8 cellular contexts compared by ENCODE assay signal in genomic region chr6:33633462-33634158, GRCh38. TPM values are rescaled to one million over a fixed set of nuclear protein-coding genes. Genes with fewer than 3 reads are reported as not detected.
DNase-seq lines count a peak whose midpoint lies in the region; ATAC-seq and TF ChIP-seq lines count a peak whose summit lies in the region.

No MANE protein-coding gene starts in this region.

- H3K4me3 ChIP-seq in epithelial cell of esophagus (ENCODE audit: low read length), result peak overlapping the region; percentile 51

- DNase-seq in G401 (ENCODE audit: low spot score) (peak; percentile 37), NCI-H2227 treated with DMSO at 0.1 percent for 48 hours (lab: John Stamatoyannopoulos, UW) (peak; percentile 39), epithelial cell of esophagus (ENCODE audit: low read depth) (peak; percentile 85), mucosa of gallbladder (ENCODE audit: low spot score) (peak; percentile 76)
- DNase-seq in activated CD8-positive, alpha-beta memory T cell treated with anti-CD3 and anti-CD28 coated beads, Interleukin-2, amount 50 U/mL, for 4 hours, result peak; percentile 64
- DNase-seq in stimulated activated naive CD4-positive, alpha-beta T cell (lab: John Stamatoyannopoulos, UW), result peak in 5 of 6 experiments; percentile 43 to 65 (median 54)

- no peak for TF ChIP-seq CTCF in epithelial cell of esophagus (IDR thresholded peaks at IDR 0.05; ENCODE audit: insufficient read depth, low read depth, low read length, missing control alignments)

- in situ Hi-C loops in G401 (cut with HindIII; ENCODE audit: low sequenced_read_pairs), result no loop called here

- ATAC-seq in HG02610 (IDR thresholded peaks at IDR 0.05; ENCODE audit: unreplicated experiment), result peak; percentile 54
- no peak for ATAC-seq in GM18870 (IDR thresholded peaks at IDR 0.05; ENCODE audit: unreplicated experiment)

RNA-seq across cellular contexts. Expression of gene ITPR3, which starts 12.5 kb away (rescaled TPM):
- 66.0 and 67.9 TPM in 2 replicates for total RNA-seq in G401 (2014; rRNA removed; shearing (Covaris generic))
- total RNA-seq in mucosa of gallbladder, result 104 TPM

RNA-seq across cellular contexts. Expression of gene BAK1, which starts 53.5 kb away (rescaled TPM):
- total RNA-seq in G401 (2014; rRNA removed; shearing (Covaris generic)), result 200 and 209 TPM in 2 replicates
- 28.2 TPM for total RNA-seq in mucosa of gallbladder
